Comparison of ENCODE assay signal across 8 cellular contexts in the genomic region with DNA sequence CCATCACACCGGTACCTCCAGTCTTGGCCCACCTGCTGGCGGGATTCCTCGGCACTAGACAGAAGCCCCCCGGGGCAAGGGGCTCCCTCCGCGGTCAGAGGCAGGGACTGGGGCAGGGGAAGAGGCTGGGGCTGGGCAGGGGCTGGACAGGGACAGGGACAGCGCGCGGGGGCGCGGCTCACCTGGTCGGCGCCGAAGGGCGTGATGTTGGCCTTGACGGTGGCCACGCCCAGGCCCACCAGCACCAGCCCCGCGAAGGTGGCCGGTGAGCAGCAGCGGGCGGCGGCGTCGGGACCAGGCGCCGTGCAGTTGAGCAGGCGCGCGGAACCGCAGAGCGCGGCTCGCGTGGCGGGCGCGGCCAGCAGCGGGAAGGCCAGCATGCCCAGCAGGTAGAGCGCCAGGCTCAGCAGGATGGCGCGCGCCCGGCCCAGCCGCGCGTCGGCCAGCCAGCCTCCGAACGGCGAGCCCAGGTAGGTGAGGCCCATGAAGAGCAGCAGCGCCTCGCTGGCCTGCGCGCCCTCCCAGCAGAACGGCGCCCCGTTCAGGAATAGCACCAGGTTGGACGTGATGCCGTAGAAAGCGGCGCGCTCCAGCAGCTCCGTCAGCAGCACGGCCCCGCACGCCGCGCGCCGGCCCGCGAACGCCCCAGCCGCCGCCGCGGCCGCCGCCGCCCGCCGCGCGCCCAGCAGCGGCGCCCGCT. TPM values are rescaled to one million over a fixed set of nuclear protein-coding genes. Genes with fewer than 3 reads are reported as not detected.
DNase-seq lines count a peak whose midpoint lies in the region; ATAC-seq and TF ChIP-seq lines count a peak whose summit lies in the region.

No MANE protein-coding gene starts in this region.

- CTCF ChIA-PET in mammary epithelial cell (lab: Charles Lee; ENCODE audit: low non-redundant PET) = no interaction called here

- TF ChIP-seq CTCF in mammary epithelial cell (conservative IDR thresholded peaks at IDR 0.05 in 1 of 2, IDR thresholded peaks at IDR 0.05 in 1 of 2; ENCODE audit: extremely low read depth in 1 of 2, insufficient read depth in 1 of 2, low read depth in 1 of 2, low read length in 2 of 2) (no peak), left lung (IDR thresholded peaks at IDR 0.05) (no peak), testis (IDR thresholded peaks at IDR 0.05) (no peak)

- peak overlapping the region; percentile 87 for H2AFZ ChIP-seq in mammary epithelial cell (ENCODE audit: low read depth, low read length)

- DNase-seq in 8988T (peak; percentile 51), NCI-H526 treated with DMSO at 0.1 percent for 48 hours (lab: John Stamatoyannopoulos, UW) (peak; percentile 28), mammary epithelial cell (peak; percentile 48), left lung (peak; percentile 53 to 90), testis (peak; percentile 38), ACHN (no peak)

- peaks cover 64% of the 10 kb centered on the region for H3K79me2 ChIP-seq in mammary epithelial cell (ENCODE audit: insufficient read depth, low read length)

- H3K36me3 ChIP-seq in mammary epithelial cell (ENCODE audit: insufficient read depth, low read length) = peaks cover 10% of the 10 kb centered on the region
- no peaks in the 10 kb centered on the region for H3K36me3 ChIP-seq in left lung
- H3K36me3 ChIP-seq in testis (ENCODE audit: low read depth, missing control alignments) = no peaks in the 10 kb centered on the region

- peak overlapping the region; percentile 98 for H3K4me2 ChIP-seq in mammary epithelial cell (ENCODE audit: insufficient read depth, low read depth, low read length)

- dilution Hi-C loops in mammary epithelial cell (cut with HindIII; ENCODE audit: low sequenced_read_pairs) = no loop called here

- H4K20me1 ChIP-seq in mammary epithelial cell (ENCODE audit: insufficient read depth, low read length) = no peaks in the 10 kb centered on the region

- intact Hi-C loops in mammary epithelial cell (cut with micrococcal nuclease) (no loop called here), left lung (cut with DNase I) (no loop called here), testis (cut with DNase I; ENCODE audit: low total_unique reads) (no loop called here)

- peak overlapping the region; percentile 84 to 99 (median 98) for H3K4me3 ChIP-seq in mammary epithelial cell (replicated peaks in 1 of 3; ENCODE audit: insufficient read depth in 1 of 3, low read depth in 2 of 3, low read length in 3 of 3)
- peak overlapping the region; percentile 86 to 90 for H3K4me3 ChIP-seq in left lung
- H3K4me3 ChIP-seq in testis = peak overlapping the region; percentile 76 to 84

- peaks cover 20% of the 10 kb centered on the region for H3K4me1 ChIP-seq in mammary epithelial cell (ENCODE audit: insufficient read depth, low read length)
- peaks cover 17 to 53% of the 10 kb centered on the region in 2 donors for H3K4me1 ChIP-seq in left lung
- peaks cover 20% of the 10 kb centered on the region for H3K4me1 ChIP-seq in testis

- H3K9ac ChIP-seq in mammary epithelial cell (ENCODE audit: insufficient read depth, low read length) = peak overlapping the region; percentile 76

- TF ChIP-seq POLR2A in testis (IDR thresholded peaks at IDR 0.05) = no peak

- H3K27ac ChIP-seq in mammary epithelial cell (ENCODE audit: insufficient read depth, low read depth, low read length) = peak overlapping the region; percentile 65
- peak overlapping the region; percentile 80 to 92 for H3K27ac ChIP-seq in left lung
- peak overlapping the region in 1 of 2 donors; percentile 80 for H3K27ac ChIP-seq in testis

- H3K9me3 ChIP-seq in mammary epithelial cell (replicated peaks; ENCODE audit: insufficient read depth, low read length) (no peaks in the 10 kb centered on the region), left lung (no peaks in the 10 kb centered on the region), testis (no peaks in the 10 kb centered on the region)

- no TSS peak for BruUV-seq in mammary epithelial cell (replicated peaks; lab: Mats Ljungman, UMichigan)

- 0% methylated on average over 16 of the region's 88 CpGs for WGBS in mammary epithelial cell (ENCODE audit: low coverage, missing lambda C conversion rate)
- 1% methylated on average over 52 of the region's 88 CpGs; no CpG with 5 or more reads in 1 of the 2 donors for WGBS in testis, 2 donors

- H3K27me3 ChIP-seq in mammary epithelial cell (ENCODE audit: insufficient read depth, low read length) = no peaks in the 10 kb centered on the region
- H3K27me3 ChIP-seq in left lung = no peaks in the 10 kb centered on the region
- H3K27me3 ChIP-seq in testis = no peaks in the 10 kb centered on the region

- peak; percentile 30 for ATAC-seq in GM18502 (IDR thresholded peaks at IDR 0.05; ENCODE audit: poor library complexity, unreplicated experiment)
- ATAC-seq in HG02885 (IDR thresholded peaks at IDR 0.05; ENCODE audit: poor library complexity, unreplicated experiment) = peak; percentile 22
- ATAC-seq in left lung = peak; percentile 31

- in situ Hi-C loops in mammary epithelial cell (cut with MboI; ENCODE audit: low sequenced_read_pairs in 2 of 2) = no loop called here
- in situ Hi-C loops in ACHN (cut with HindIII; ENCODE audit: low pct_ligation_motif_present, low pct_unique_long_range_greater_than_20kb, low sequenced_read_pairs) = no loop called here

RNA-seq across cellular contexts. Expression of a gene that starts 0.4 kb away (rescaled TPM):
- 10 to 100 TPM; 27.3 to 50.0 TPM for total RNA-seq in mammary epithelial cell
- 31.7 TPM for polyA plus RNA-seq in mammary epithelial cell
- polyA minus RNA-seq in mammary epithelial cell = 62.3 TPM
- total RNA-seq in left lung = 10 to 100 TPM; 29.6 to 38.2 TPM
- total RNA-seq in testis = 10 to 100 TPM; 81.3 to 83.7 TPM
- 59.7 TPM for polyA plus RNA-seq in testis (ENCODE audit: insufficient read depth, low read depth, low replicate concordance)

RNA-seq across cellular contexts. Expression of a gene that starts 29.9 kb away (rescaled TPM):
- total RNA-seq in mammary epithelial cell (not detected), left lung (10 to 100 TPM in 1 of 2 donors, 1 to 10 TPM in 1; 1.0 to 17.6 TPM), testis (10 to 100 TPM; 10.0 to 18.0 TPM)
- polyA plus RNA-seq in mammary epithelial cell (not detected), testis (ENCODE audit: insufficient read depth, low read depth, low replicate concordance) (42.3 TPM)
- not detected for polyA minus RNA-seq in mammary epithelial cell
